18 cellular contexts compared by ENCODE assay signal in the genomic region with DNA sequence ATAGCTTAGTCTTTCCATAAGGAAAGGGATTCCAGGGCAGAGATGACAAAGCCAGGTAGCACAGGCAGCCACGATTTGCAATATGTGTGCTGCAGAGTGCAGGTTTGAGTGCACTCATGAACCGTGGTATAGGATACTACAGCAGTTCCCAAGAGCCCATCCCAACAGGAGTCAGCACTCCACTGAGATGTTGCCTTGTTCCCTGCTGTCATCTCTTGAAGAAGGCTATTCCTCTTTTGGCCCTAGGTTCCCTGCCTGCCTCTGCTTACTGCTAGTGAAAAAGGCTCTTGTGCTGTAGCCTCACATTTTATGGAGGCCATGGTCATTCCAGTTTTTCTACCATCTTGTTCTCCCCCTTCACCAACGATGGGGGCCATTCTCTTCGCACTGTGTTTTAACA. TPM values are rescaled to one million over a fixed set of nuclear protein-coding genes. Genes with fewer than 3 reads are reported as not detected.
DNase-seq lines count a peak whose midpoint lies in the region; ATAC-seq and TF ChIP-seq lines count a peak whose summit lies in the region.
"Had no signal": no experiment of that assay in that cellular context is flagged by ENCODE, and none has a peak within 500 bp of the region (broad histone marks: within the 10 kb centered on the region; RNA-seq: fewer than 3 reads in every experiment).

No MANE protein-coding gene starts in this region.

- BruUV-seq in A673 (replicated peaks; lab: Mats Ljungman, UMichigan), result no TSS peak

- H3K4me3 ChIP-seq in A673 (ENCODE audit: low read depth, low read length, poor library complexity, severe bottlenecking), result no peak overlapping the region
- H3K4me3 ChIP-seq in CD8-positive, alpha-beta T cell (ENCODE audit: low read depth, low read length), result no peak overlapping the region

- H3K27me3 Mint-ChIP-seq in CD8-positive, alpha-beta T cell (ENCODE audit: low read depth), result no peaks in the 10 kb centered on the region
- no peaks in the 10 kb centered on the region for H3K27me3 Mint-ChIP-seq in activated T-helper 17 cell treated with anti-CD3 and anti-CD28 coated beads, Interleukin-2, amount 50 U/mL, for 72 hours
- peaks cover 2% of the 10 kb centered on the region for H3K27me3 Mint-ChIP-seq in nephron progenitor cell (ENCODE audit: low read depth, poor library complexity)

- peak overlapping the region; percentile 38 for H3K27ac Mint-ChIP-seq in CD8-positive, alpha-beta T cell
- peak overlapping the region; percentile 39 for H3K27ac Mint-ChIP-seq in activated T-helper 17 cell treated with anti-CD3 and anti-CD28 coated beads, Interleukin-2, amount 50 U/mL, for 72 hours
- H3K27ac Mint-ChIP-seq in nephron progenitor cell, result peak overlapping the region; percentile 98

- intact Hi-C loops in A673 (cut with micrococcal nuclease; ENCODE audit: unreplicated experiment), result no loop called here
- intact Hi-C loops in CD8-positive, alpha-beta T cell (cut with DNase I, micrococcal nuclease), result no loop called here

- no peak for ATAC-seq in CD8-positive, alpha-beta T cell
- no peak for ATAC-seq in activated T-helper 17 cell treated with anti-CD3 and anti-CD28 coated beads, Interleukin-2, amount 50 U/mL, for 72 hours (replicated peaks)
- no peak for ATAC-seq in GM19351 (IDR thresholded peaks at IDR 0.05; ENCODE audit: unreplicated experiment)
- ATAC-seq: Panc1, Right ventricle myocardium inferior had no signal

- H3K36me3 Mint-ChIP-seq in CD8-positive, alpha-beta T cell, result peaks cover 45% of the 10 kb centered on the region
- H3K36me3 Mint-ChIP-seq in activated T-helper 17 cell treated with anti-CD3 and anti-CD28 coated beads, Interleukin-2, amount 50 U/mL, for 72 hours (ENCODE audit: low read depth), result peaks cover 43% of the 10 kb centered on the region
- H3K36me3 Mint-ChIP-seq in nephron progenitor cell (ENCODE audit: low read depth), result peaks cover 46% of the 10 kb centered on the region

- H3K9me3 ChIP-seq in A673 (ENCODE audit: low read depth, low read length, poor library complexity, severe bottlenecking), result no peaks in the 10 kb centered on the region
- H3K9me3 ChIP-seq in CD8-positive, alpha-beta T cell (ENCODE audit: low read length), result no peaks in the 10 kb centered on the region

- no peaks in the 10 kb centered on the region for H3K36me3 ChIP-seq in A673 (ENCODE audit: insufficient read depth, low read length, poor library complexity, severe bottlenecking)
- H3K36me3 ChIP-seq in CD8-positive, alpha-beta T cell (ENCODE audit: insufficient read depth, low read length), result peaks cover 4% of the 10 kb centered on the region

- no peaks in the 10 kb centered on the region for H3K9me3 Mint-ChIP-seq in CD8-positive, alpha-beta T cell
- H3K9me3 Mint-ChIP-seq in activated T-helper 17 cell treated with anti-CD3 and anti-CD28 coated beads, Interleukin-2, amount 50 U/mL, for 72 hours, result no peaks in the 10 kb centered on the region
- H3K9me3 Mint-ChIP-seq in nephron progenitor cell, result no peaks in the 10 kb centered on the region

- H3K27me3 ChIP-seq in A673 (replicated peaks; ENCODE audit: insufficient read depth, low read depth, low read length, poor library complexity), result no peaks in the 10 kb centered on the region
- H3K27me3 ChIP-seq in CD8-positive, alpha-beta T cell (ENCODE audit: insufficient read depth, low read length), result no peaks in the 10 kb centered on the region

- peaks cover 67% of the 10 kb centered on the region for H3K4me1 Mint-ChIP-seq in CD8-positive, alpha-beta T cell (ENCODE audit: low read depth)
- peaks cover 35% of the 10 kb centered on the region for H3K4me1 Mint-ChIP-seq in activated T-helper 17 cell treated with anti-CD3 and anti-CD28 coated beads, Interleukin-2, amount 50 U/mL, for 72 hours
- peaks cover 44% of the 10 kb centered on the region for H3K4me1 Mint-ChIP-seq in nephron progenitor cell

- CTCF ChIA-PET in A673 (lab: Charles Lee), result interaction anchor here (0.8 kb wide), 1 partner anchor 12 kb away, joined by 3 read pairs; no protein-coding TSS in a partner anchor
- CTCF ChIA-PET in CD8-positive, alpha-beta T cell (lab: Charles Lee), result interaction anchor here (1.0 kb wide), 1 partner anchor 118 kb away, joined by 4 read pairs; no protein-coding TSS in a partner anchor

- TF ChIP-seq CTCF in A673 (conservative IDR thresholded peaks at IDR 0.05; ENCODE audit: low read depth, low read length) (no peak), nephron progenitor cell (IDR thresholded peaks at IDR 0.05) (no peak)
- no peak for TF ChIP-seq CTCF in CD8-positive, alpha-beta T cell (IDR thresholded peaks at IDR 0.05)

- H3K27ac ChIP-seq in A673 (ENCODE audit: low read depth, low read length, poor library complexity, severe bottlenecking), result peak overlapping the region; percentile 0
- no peak overlapping the region for H3K27ac ChIP-seq in CD8-positive, alpha-beta T cell (ENCODE audit: low read depth, low read length)
- H3K27ac ChIP-seq: KMS-11 had no signal

- peaks cover 30% of the 10 kb centered on the region for H3K4me1 ChIP-seq in A673 (ENCODE audit: insufficient read depth, low read length, poor library complexity, severe bottlenecking)
- peaks cover 34% of the 10 kb centered on the region for H3K4me1 ChIP-seq in CD8-positive, alpha-beta T cell (ENCODE audit: insufficient read depth, low read length)

- POLR2A ChIA-PET in A673 (lab: Charles Lee; ENCODE audit: low non-redundant PET), result interaction anchor here (0.5 kb wide), 1 partner anchor 573 kb away, joined by 5 read pairs; no protein-coding TSS in a partner anchor
- POLR2A ChIA-PET in CD8-positive, alpha-beta T cell (lab: Charles Lee), result no interaction called here

- no peak overlapping the region for H3K4me3 Mint-ChIP-seq in CD8-positive, alpha-beta T cell
- H3K4me3 Mint-ChIP-seq in activated T-helper 17 cell treated with anti-CD3 and anti-CD28 coated beads, Interleukin-2, amount 50 U/mL, for 72 hours, result no peak overlapping the region
- H3K4me3 Mint-ChIP-seq in nephron progenitor cell, result no peak overlapping the region

- DNase-seq in A673 (ENCODE audit: low spot score), result no peak
- no peak for DNase-seq in CD8-positive, alpha-beta T cell
- DNase-seq in nephron progenitor cell, result no peak
- no peak for DNase-seq in H4 (ENCODE audit: low spot score)
- DNase-seq in GOT3 (lab: John Stamatoyannopoulos, UW), result no peak
- DNase-seq: C1 segment of cervical spinal cord, DMS79 treated with DMSO at 0.1 percent for 48 hours, NCI-H1417 treated with DMSO at 0.1 percent for 48 hours, NCI-H187 treated with DMSO at 0.1 percent for 48 hours, NCI-H2171 treated with DMSO at 0.1 percent for 48 hours, NCI-H446, NCI-H526 treated with DMSO at 0.1 percent for 48 hours, SW 1271 had no signal

RNA-seq across cellular contexts. Expression of gene RALY, which starts 40.2 kb away (rescaled TPM):
- total RNA-seq in A673 (2021), result 185 and 195 TPM in 2 replicates
- total RNA-seq in CD8-positive, alpha-beta T cell, result 100 to 1,000 TPM; 110 to 113 TPM
- total RNA-seq in activated T-helper 17 cell treated with anti-CD3 and anti-CD28 coated beads, Interleukin-2, amount 50 U/mL, for 72 hours, result 100 to 1,000 TPM; 112 to 142 TPM
- 77.6 and 92.6 TPM in 2 replicates for total RNA-seq in H4 (2014; rRNA removed; shearing (Covaris generic))

Comparison
In these comparisons a context has a peak if more than half of its experiments do, and no peak if none do; other contexts are left out.
1. H3K27ac Mint-ChIP-seq: peak in every context shown above with its lines; median percentile 98 in nephron progenitor cell; 39 in activated T-helper 17 cell treated with anti-CD3 and anti-CD28 coated beads, Interleukin-2, amount 50 U/mL, for 72 hours; 38 in CD8-positive, alpha-beta T cell.